10 cellular contexts compared by ENCODE assay signal in genomic region chr1:226660410-226661182, GRCh38.
DNase-seq lines count a peak whose midpoint lies in the region; ATAC-seq and TF ChIP-seq lines count a peak whose summit lies in the region.
"Had no signal": no experiment of that assay in that cellular context is flagged by ENCODE, and none has a peak within 500 bp of the region (broad histone marks: within the 10 kb centered on the region; RNA-seq: fewer than 3 reads in every experiment).

No MANE protein-coding gene starts in this region.

- ATAC-seq in activated B cell treated with CpG ODN at 0.5 μM for 24 hours (ENCODE audit: low read depth) (no peak), left cardiac atrium (peak; percentile 28 to 32), HG03045 (IDR thresholded peaks at IDR 0.05; ENCODE audit: unreplicated experiment) (no peak)

- H3K27ac Mint-ChIP-seq in activated B cell treated with CpG ODN at 0.5 μM for 24 hours, result peak overlapping the region; percentile 92

- peak; percentile 60 for DNase-seq in NCI-H146 (lab: John Stamatoyannopoulos, UW)
- DNase-seq in NCI-H146 treated with DMSO at 0.1 percent for 48 hours (lab: John Stamatoyannopoulos, UW; ENCODE audit: unreplicated experiment), result no peak
- no peak for DNase-seq in activated B cell treated with CpG ODN at 0.5 μM for 24 hours
- DNase-seq in left cardiac atrium, result peak; percentile 76
- no peak for DNase-seq in smooth muscle cell (lab: John Stamatoyannopoulos, UW; ENCODE audit: unreplicated experiment)
- no peak for DNase-seq in CD1c-positive myeloid dendritic cell (ENCODE audit: extremely low spot score)
- no peak for DNase-seq in activated CD8-positive, alpha-beta memory T cell treated with anti-CD3 and anti-CD28 coated beads, Interleukin-2, amount 50 U/mL, for 48 hours
- DNase-seq: 8988T, NCI-H226 had no signal

- H4K20me1 ChIP-seq in smooth muscle cell (ENCODE audit: low read depth), result no peaks in the 10 kb centered on the region

- H3K79me2 ChIP-seq in smooth muscle cell (ENCODE audit: low read depth), result peaks cover 8% of the 10 kb centered on the region

- POLR2A ChIA-PET in activated B cell treated with CpG ODN at 0.5 μM for 24 hours (lab: Charles Lee), result interaction anchor here (1.1 to 18.4 kb wide), 9 partner anchors 8 to 882 kb away, joined by 5 to 451 read pairs (median 88); partner anchors contain the start of gene ITPKB

- peaks cover 49% of the 10 kb centered on the region for H3K4me1 ChIP-seq in smooth muscle cell (ENCODE audit: low read depth)

- CTCF ChIA-PET in activated B cell treated with CpG ODN at 0.5 μM for 24 hours (lab: Charles Lee), result interaction anchor here (0.9 to 5.2 kb wide), 9 partner anchors 10 to 168 kb away, joined by 3 to 31 read pairs (median 7); no protein-coding TSS in a partner anchor

- H3K36me3 ChIP-seq in smooth muscle cell (ENCODE audit: low read depth), result no peaks in the 10 kb centered on the region

- no peak overlapping the region for H3K4me3 ChIP-seq in smooth muscle cell

- TF ChIP-seq CTCF in activated B cell treated with CpG ODN at 0.5 μM for 24 hours (IDR thresholded peaks at IDR 0.05) (no peak), smooth muscle cell (IDR thresholded peaks at IDR 0.05; ENCODE audit: borderline replicate concordance, insufficient read depth, poor library complexity, severe bottlenecking) (no peak)

- H3K9ac ChIP-seq in smooth muscle cell (ENCODE audit: low read depth), result no peak overlapping the region

- 73% methylated on average over 17 of the region's 17 CpGs for whole genome bisulfite sequencing in smooth muscle cell (ENCODE audit: low lambda C conversion rate)

- no peak overlapping the region for H2AFZ ChIP-seq in smooth muscle cell (ENCODE audit: low read depth)

- H3K27ac ChIP-seq in smooth muscle cell (ENCODE audit: low read depth), result peak overlapping the region; percentile 95

- no peaks in the 10 kb centered on the region for H3K27me3 ChIP-seq in smooth muscle cell (ENCODE audit: low read depth)

- intact Hi-C loops in activated B cell treated with CpG ODN at 0.5 μM for 24 hours (cut with micrococcal nuclease), result no loop called here
- intact Hi-C loops in left cardiac atrium (cut with DNase I), result loop anchor here in 1 of 2 donors (5.0 kb wide), 1 partner anchor 77 kb away; the partner anchor contains the start of gene ITPKB

- peaks cover 33% of the 10 kb centered on the region for H3F3A ChIP-seq in smooth muscle cell (ENCODE audit: low read depth)

- peaks cover 52% of the 10 kb centered on the region for H3K36me3 Mint-ChIP-seq in activated B cell treated with CpG ODN at 0.5 μM for 24 hours (ENCODE audit: low read depth)

- H3K9me3 Mint-ChIP-seq in activated B cell treated with CpG ODN at 0.5 μM for 24 hours, result no peaks in the 10 kb centered on the region

- no peaks in the 10 kb centered on the region for H3K27me3 Mint-ChIP-seq in activated B cell treated with CpG ODN at 0.5 μM for 24 hours

- H3K4me1 Mint-ChIP-seq in activated B cell treated with CpG ODN at 0.5 μM for 24 hours, result peaks cover 67% of the 10 kb centered on the region

- no peaks in the 10 kb centered on the region for H3K9me3 ChIP-seq in smooth muscle cell (replicated peaks; ENCODE audit: low read depth)

- peak overlapping the region; percentile 70 for H3K4me3 Mint-ChIP-seq in activated B cell treated with CpG ODN at 0.5 μM for 24 hours

- peak overlapping the region; percentile 10 for H3K4me2 ChIP-seq in smooth muscle cell

Comparison
In these comparisons a context has a peak if more than half of its experiments do, and no peak if none do; other contexts are left out.
1. DNase-seq: peak in NCI-H146 (single experiment) and left cardiac atrium (single experiment); none in NCI-H146 treated with DMSO at 0.1 percent for 48 hours (single experiment), activated B cell treated with CpG ODN at 0.5 μM for 24 hours (single experiment), smooth muscle cell (single experiment), CD1c-positive myeloid dendritic cell (single experiment) and activated CD8-positive, alpha-beta memory T cell treated with anti-CD3 and anti-CD28 coated beads, Interleukin-2, amount 50 U/mL, for 48 hours (single experiment).
2. ATAC-seq: peak in left cardiac atrium (2 of 2); none in activated B cell treated with CpG ODN at 0.5 μM for 24 hours (single experiment) and HG03045 (single experiment).